ENCODE assay signal across 22 cellular contexts in the genomic region with DNA sequence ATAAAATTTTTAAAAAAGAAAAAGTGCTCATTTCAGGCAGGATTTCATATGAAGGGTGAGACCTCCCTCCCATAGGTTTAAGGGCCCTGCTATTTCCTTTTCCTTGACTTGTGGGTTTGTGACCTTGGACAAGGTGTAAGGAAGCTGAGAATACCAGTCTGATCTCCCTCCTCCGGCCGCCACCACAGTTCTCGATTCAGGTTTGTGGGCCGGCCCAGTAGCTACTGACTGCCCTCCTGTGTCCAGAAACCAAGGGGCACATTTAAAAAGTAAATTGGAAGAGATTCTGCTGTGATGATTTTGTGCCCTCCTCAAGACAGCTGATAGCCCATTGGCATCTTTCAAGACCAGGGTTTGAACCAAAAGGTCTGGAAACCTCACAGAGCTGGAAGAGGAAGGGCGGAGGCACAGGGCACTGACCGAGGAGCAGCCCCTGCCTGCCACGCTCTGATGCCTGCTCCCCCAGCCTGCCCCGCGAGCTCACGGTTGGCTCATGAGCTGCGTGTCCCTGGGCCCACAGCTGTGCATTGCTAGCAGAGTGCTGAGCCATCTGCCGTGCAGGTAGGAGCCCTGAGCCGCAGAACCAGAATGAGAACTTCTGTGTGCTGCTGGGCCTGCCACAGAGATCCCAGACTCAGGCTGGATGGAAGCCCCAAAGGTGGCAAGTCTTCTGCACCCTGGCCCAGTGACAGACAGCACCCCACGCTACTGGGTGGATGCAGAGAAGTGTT.
DNase-seq lines count a peak whose midpoint lies in the region; ATAC-seq and TF ChIP-seq lines count a peak whose summit lies in the region.
"Had no signal": no experiment of that assay in that cellular context is flagged by ENCODE, and none has a peak within 500 bp of the region (broad histone marks: within the 10 kb centered on the region; RNA-seq: fewer than 3 reads in every experiment).

No MANE protein-coding gene starts in this region.

- intact Hi-C loops in activated CD4-positive, alpha-beta memory T cell treated with anti-CD3 and anti-CD28 coated beads for 36 hours (cut with micrococcal nuclease): no loop called here

- no peak overlapping the region for H3K23ac ChIP-seq in mesenchymal stem cell (ENCODE audit: low read length in 2 of 2)

- no peak overlapping the region for H3K4me3 Mint-ChIP-seq in activated CD4-positive, alpha-beta memory T cell treated with anti-CD3 and anti-CD28 coated beads, Interleukin-2, amount 10 ng/mL, durations not matched to agents 7 days and 5 days
- no peak overlapping the region for H3K4me3 Mint-ChIP-seq in activated CD4-positive, alpha-beta memory T cell treated with anti-CD3 and anti-CD28 coated beads for 36 hours
- no peak overlapping the region for H3K4me3 Mint-ChIP-seq in GM23338
- no peak overlapping the region for H3K4me3 Mint-ChIP-seq in endodermal cell
- no peak overlapping the region for H3K4me3 Mint-ChIP-seq in osteocyte (ENCODE audit: unreplicated experiment)
- H3K4me3 Mint-ChIP-seq in WTC11: no peak overlapping the region
- H3K4me3 Mint-ChIP-seq: CD8-positive, alpha-beta T cell had no signal

- POLR2A ChIA-PET in activated CD4-positive, alpha-beta memory T cell treated with anti-CD3 and anti-CD28 coated beads, Interleukin-2, amount 10 ng/mL, durations not matched to agents 7 days and 5 days (lab: Charles Lee): no interaction called here
- POLR2A ChIA-PET in activated CD4-positive, alpha-beta memory T cell treated with anti-CD3 and anti-CD28 coated beads for 36 hours (lab: Charles Lee): no interaction called here
- POLR2A ChIA-PET in WTC11 (lab: Charles Lee): no interaction called here

- no peak overlapping the region for H2BK120ac ChIP-seq in mesenchymal stem cell (ENCODE audit: low read depth, low read length)

- H3K18ac ChIP-seq in mesenchymal stem cell (ENCODE audit: low read depth in 1 of 2, low read length in 2 of 2): no peak overlapping the region

- no peak overlapping the region for H2AK5ac ChIP-seq in mesenchymal stem cell (ENCODE audit: low read length, severe bottlenecking)

- no peak overlapping the region for H2BK15ac ChIP-seq in mesenchymal stem cell (ENCODE audit: low read depth, poor library complexity, severe bottlenecking)

- H3K36me3 Mint-ChIP-seq in activated CD4-positive, alpha-beta memory T cell treated with anti-CD3 and anti-CD28 coated beads, Interleukin-2, amount 10 ng/mL, durations not matched to agents 7 days and 5 days (ENCODE audit: low read depth): no peaks in the 10 kb centered on the region
- no peaks in the 10 kb centered on the region for H3K36me3 Mint-ChIP-seq in activated CD4-positive, alpha-beta memory T cell treated with anti-CD3 and anti-CD28 coated beads for 36 hours
- no peaks in the 10 kb centered on the region for H3K36me3 Mint-ChIP-seq in GM23338 (ENCODE audit: low read depth)
- no peaks in the 10 kb centered on the region for H3K36me3 Mint-ChIP-seq in endodermal cell (ENCODE audit: low read depth)
- H3K36me3 Mint-ChIP-seq in osteocyte (ENCODE audit: unreplicated experiment): no peaks in the 10 kb centered on the region
- H3K36me3 Mint-ChIP-seq in WTC11: peaks cover 29% of the 10 kb centered on the region
- H3K36me3 Mint-ChIP-seq: CD8-positive, alpha-beta T cell had no signal

- no peak overlapping the region for H4K8ac ChIP-seq in mesenchymal stem cell (ENCODE audit: low read length)

- DNase-seq in activated CD4-positive, alpha-beta memory T cell treated with anti-CD3 and anti-CD28 coated beads, Interleukin-2, amount 10 ng/mL, durations not matched to agents 7 days and 5 days: peak; percentile 8
- DNase-seq in activated CD4-positive, alpha-beta memory T cell treated with anti-CD3 and anti-CD28 coated beads for 36 hours: no peak
- DNase-seq in GM23338 (ENCODE audit: low spot score) (no peak), endodermal cell (peak; percentile 36), osteocyte (ENCODE audit: extremely low spot score, unreplicated experiment) (peak; percentile 75), WTC11 (ENCODE audit: low spot score) (no peak), mesenteric fat pad (ENCODE audit: low spot score) (no peak), mesenchymal stem cell (no peak)
- DNase-seq: ACHN, C1 segment of cervical spinal cord, Calu3, DMS153, GOT3, IMR-90, MV-4-11, NCI-H1105 treated with DMSO at 0.1 percent for 48 hours, NCI-H2029 treated with DMSO at 0.1 percent for 48 hours, NCI-H524 treated with DMSO at 0.1 percent for 48 hours, SJCRH30 had no signal

- peaks cover 4% of the 10 kb centered on the region for H3K9me3 Mint-ChIP-seq in activated CD4-positive, alpha-beta memory T cell treated with anti-CD3 and anti-CD28 coated beads, Interleukin-2, amount 10 ng/mL, durations not matched to agents 7 days and 5 days
- H3K9me3 Mint-ChIP-seq in activated CD4-positive, alpha-beta memory T cell treated with anti-CD3 and anti-CD28 coated beads for 36 hours: peaks cover 5% of the 10 kb centered on the region
- peaks cover 7% of the 10 kb centered on the region for H3K9me3 Mint-ChIP-seq in GM23338
- peaks cover 4% of the 10 kb centered on the region for H3K9me3 Mint-ChIP-seq in endodermal cell
- peaks cover 22% of the 10 kb centered on the region for H3K9me3 Mint-ChIP-seq in osteocyte (ENCODE audit: unreplicated experiment)
- peaks cover 46% of the 10 kb centered on the region for H3K9me3 Mint-ChIP-seq in WTC11
- H3K9me3 Mint-ChIP-seq: CD8-positive, alpha-beta T cell had no signal

- ATAC-seq in GM23338 (peak; percentile 35; the same call in 1 of the 3 replicates), WTC11 (no peak)
- ATAC-seq: CD8-positive, alpha-beta T cell; HCT116 had no signal

- H3K4me1 Mint-ChIP-seq in activated CD4-positive, alpha-beta memory T cell treated with anti-CD3 and anti-CD28 coated beads, Interleukin-2, amount 10 ng/mL, durations not matched to agents 7 days and 5 days: no peaks in the 10 kb centered on the region
- no peaks in the 10 kb centered on the region for H3K4me1 Mint-ChIP-seq in activated CD4-positive, alpha-beta memory T cell treated with anti-CD3 and anti-CD28 coated beads for 36 hours (ENCODE audit: low read depth)
- peaks cover 4% of the 10 kb centered on the region; the same call in 2 of the 3 replicates for H3K4me1 Mint-ChIP-seq in GM23338
- peaks cover 19% of the 10 kb centered on the region for H3K4me1 Mint-ChIP-seq in endodermal cell
- H3K4me1 Mint-ChIP-seq in osteocyte (ENCODE audit: unreplicated experiment): no peaks in the 10 kb centered on the region
- no peaks in the 10 kb centered on the region for H3K4me1 Mint-ChIP-seq in WTC11

- H4K20me1 ChIP-seq in GM23338 (replicated peaks; ENCODE audit: insufficient read depth): no peaks in the 10 kb centered on the region

- H3K79me1 ChIP-seq in mesenchymal stem cell (replicated peaks; ENCODE audit: low read length, poor library complexity, severe bottlenecking): no peaks in the 10 kb centered on the region

- H3K9me3 ChIP-seq in endodermal cell (ENCODE audit: control insufficient read depth, low read length): peaks cover 7% of the 10 kb centered on the region
- peaks cover 10% of the 10 kb centered on the region for H3K9me3 ChIP-seq in mesenchymal stem cell (ENCODE audit: control insufficient read depth, low read length)
- H3K9me3 ChIP-seq: SJCRH30 had no signal

- H3F3A ChIP-seq in GM23338 (replicated peaks; ENCODE audit: low read depth): no peaks in the 10 kb centered on the region

- no peak overlapping the region for H3K9ac ChIP-seq in endodermal cell (ENCODE audit: extremely low read depth, low read length, poor library complexity, severe bottlenecking)
- no peak overlapping the region for H3K9ac ChIP-seq in mesenchymal stem cell (ENCODE audit: low read length)

- peaks cover 5% of the 10 kb centered on the region for H3K27me3 Mint-ChIP-seq in activated CD4-positive, alpha-beta memory T cell treated with anti-CD3 and anti-CD28 coated beads, Interleukin-2, amount 10 ng/mL, durations not matched to agents 7 days and 5 days
- H3K27me3 Mint-ChIP-seq in activated CD4-positive, alpha-beta memory T cell treated with anti-CD3 and anti-CD28 coated beads for 36 hours: peaks cover 6% of the 10 kb centered on the region
- H3K27me3 Mint-ChIP-seq in GM23338 (ENCODE audit: insufficient read depth, low read depth, poor library complexity) (peaks cover 11% of the 10 kb centered on the region), endodermal cell (ENCODE audit: insufficient read depth) (no peaks in the 10 kb centered on the region), osteocyte (ENCODE audit: unreplicated experiment) (no peaks in the 10 kb centered on the region), WTC11 (ENCODE audit: low read depth) (peaks cover 13% of the 10 kb centered on the region)

- no peaks in the 10 kb centered on the region for H3K36me3 ChIP-seq in GM23338 (ENCODE audit: insufficient read depth)
- H3K36me3 ChIP-seq in endodermal cell (ENCODE audit: control insufficient read depth, insufficient read depth, low read length): no peaks in the 10 kb centered on the region
- no peaks in the 10 kb centered on the region for H3K36me3 ChIP-seq in mesenchymal stem cell (ENCODE audit: control insufficient read depth in 1 of 2, insufficient read depth in 2 of 2, low read depth in 1 of 2, low read length in 2 of 2)
- H3K36me3 ChIP-seq: SJCRH30 had no signal

- H3K27ac Mint-ChIP-seq in activated CD4-positive, alpha-beta memory T cell treated with anti-CD3 and anti-CD28 coated beads, Interleukin-2, amount 10 ng/mL, durations not matched to agents 7 days and 5 days: no peak overlapping the region
- H3K27ac Mint-ChIP-seq in activated CD4-positive, alpha-beta memory T cell treated with anti-CD3 and anti-CD28 coated beads for 36 hours: no peak overlapping the region
- peak overlapping the region; percentile 13; the same call in 1 of the 2 replicates for H3K27ac Mint-ChIP-seq in GM23338
- no peak overlapping the region for H3K27ac Mint-ChIP-seq in endodermal cell
- H3K27ac Mint-ChIP-seq in osteocyte (ENCODE audit: unreplicated experiment): no peak overlapping the region
- no peak overlapping the region for H3K27ac Mint-ChIP-seq in WTC11
- H3K27ac Mint-ChIP-seq: CD8-positive, alpha-beta T cell had no signal

- no peak overlapping the region for H4K91ac ChIP-seq in mesenchymal stem cell (ENCODE audit: low read length)

- no peak overlapping the region for H3K14ac ChIP-seq in mesenchymal stem cell (ENCODE audit: low read length in 2 of 2)

- H2BK12ac ChIP-seq in mesenchymal stem cell (ENCODE audit: low read length in 2 of 2): no peak overlapping the region

- 86 to 93% methylated on average over 7 to 14 of the region's 14 CpGs for WGBS in endodermal cell (ENCODE audit: insufficient coverage in 1 of 2, insufficient read length in 1 of 2), 2 experiments
- 79% methylated on average over 14 of the region's 14 CpGs for WGBS in mesenchymal stem cell

- no peaks in the 10 kb centered on the region for H3K9me2 ChIP-seq in GM23338 (ENCODE audit: insufficient read depth)

- H3K27me3 ChIP-seq in GM23338 (ENCODE audit: insufficient read depth): no peaks in the 10 kb centered on the region
- no peaks in the 10 kb centered on the region for H3K27me3 ChIP-seq in endodermal cell (ENCODE audit: control insufficient read depth, insufficient read depth, low read length, poor library complexity, severe bottlenecking)
- H3K27me3 ChIP-seq in mesenchymal stem cell (ENCODE audit: control insufficient read depth in 1 of 2, insufficient read depth in 1 of 2, low read length in 2 of 2): no peaks in the 10 kb centered on the region

- no peak overlapping the region for H2BK5ac ChIP-seq in mesenchymal stem cell (ENCODE audit: low read depth, low read length, poor library complexity, severe bottlenecking)

- H2AFZ ChIP-seq in GM23338 (no peak overlapping the region), mesenchymal stem cell (ENCODE audit: low read depth, low read length) (no peak overlapping the region)

- H3K4ac ChIP-seq in mesenchymal stem cell (ENCODE audit: low read depth in 1 of 2, low read length in 2 of 2): no peak overlapping the region

- H3K4me3 ChIP-seq in GM23338: no peak overlapping the region
- no peak overlapping the region for H3K4me3 ChIP-seq in endodermal cell (ENCODE audit: low read length)
- no peak overlapping the region for H3K4me3 ChIP-seq in mesenchymal stem cell (ENCODE audit: insufficient read depth in 1 of 2, low read depth in 1 of 2, low read length in 2 of 2)
- H3K4me3 ChIP-seq: SJCRH30 had no signal

- H3K27ac ChIP-seq in GM23338 (ENCODE audit: low read depth) (no peak overlapping the region), endodermal cell (ENCODE audit: low read depth, low read length) (no peak overlapping the region), mesenchymal stem cell (ENCODE audit: low read length, poor library complexity, severe bottlenecking) (no peak overlapping the region)
- H3K27ac ChIP-seq: 22Rv1, SJCRH30 had no signal

- H3K4me2 ChIP-seq in GM23338 (no peak overlapping the region), mesenchymal stem cell (ENCODE audit: low read length, poor library complexity, severe bottlenecking) (no peak overlapping the region)

- no peak for TF ChIP-seq CTCF in GM23338 (conservative IDR thresholded peaks at IDR 0.05; ENCODE audit: low read depth in 2 of 2)
- peak; percentile 16 for TF ChIP-seq CTCF in endodermal cell (conservative IDR thresholded peaks at IDR 0.05)
- TF ChIP-seq CTCF in osteocyte (IDR thresholded peaks at IDR 0.05): no peak
- no peak for TF ChIP-seq CTCF in WTC11 (IDR thresholded peaks at IDR 0.05)

- no peaks in the 10 kb centered on the region for H3K79me2 ChIP-seq in GM23338 (replicated peaks; ENCODE audit: insufficient read depth)

- CTCF ChIA-PET in activated CD4-positive, alpha-beta memory T cell treated with anti-CD3 and anti-CD28 coated beads, Interleukin-2, amount 10 ng/mL, durations not matched to agents 7 days and 5 days (lab: Charles Lee): no interaction called here
- CTCF ChIA-PET in activated CD4-positive, alpha-beta memory T cell treated with anti-CD3 and anti-CD28 coated beads for 36 hours (lab: Charles Lee): interaction anchor here (1.1 kb wide), 1 partner anchor 102 kb away, joined by 3 read pairs; no protein-coding TSS in a partner anchor
- CTCF ChIA-PET in WTC11 (lab: Charles Lee): interaction anchor here (1.2 to 2.4 kb wide), 3 partner anchors 8 to 188 kb away, joined by 5 to 9 read pairs (median 7); no protein-coding TSS in a partner anchor

- H3K4me1 ChIP-seq in GM23338 (ENCODE audit: insufficient read depth): no peaks in the 10 kb centered on the region
- no peaks in the 10 kb centered on the region for H3K4me1 ChIP-seq in endodermal cell (ENCODE audit: control insufficient read depth, insufficient read depth, low read length)
- no peaks in the 10 kb centered on the region for H3K4me1 ChIP-seq in mesenchymal stem cell (ENCODE audit: control insufficient read depth, insufficient read depth, low read depth, low read length)

Comparison
In these comparisons a context has a peak if more than half of its experiments do, and no peak if none do; other contexts are left out.
1. DNase-seq: peak in activated CD4-positive, alpha-beta memory T cell treated with anti-CD3 and anti-CD28 coated beads, Interleukin-2, amount 10 ng/mL, durations not matched to agents 7 days and 5 days (single experiment), endodermal cell (single experiment) and osteocyte (single experiment); none in activated CD4-positive, alpha-beta memory T cell treated with anti-CD3 and anti-CD28 coated beads for 36 hours (single experiment), GM23338 (single experiment), WTC11 (single experiment), mesenteric fat pad (single experiment) and mesenchymal stem cell (single experiment).